ENCODE assay signal across 16 cellular contexts in the genomic region with DNA sequence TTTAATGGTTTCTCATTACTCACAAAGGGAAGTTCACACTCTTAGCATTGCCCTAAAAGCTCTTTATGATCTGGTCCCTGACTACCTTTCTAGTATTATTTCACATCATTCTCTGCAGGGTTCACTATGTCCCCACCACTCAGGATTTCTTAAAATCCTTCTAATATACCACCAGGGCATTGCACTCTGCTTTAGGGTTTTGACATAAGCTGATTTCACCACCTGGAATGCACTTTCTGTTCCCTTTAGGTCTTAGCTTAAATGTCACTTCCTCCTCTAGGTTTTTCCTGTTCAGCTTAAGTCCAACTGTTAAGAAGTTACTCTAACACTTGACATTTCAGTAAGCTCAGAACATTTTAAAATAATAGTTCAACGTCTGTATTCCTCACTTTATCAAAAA.
DNase-seq lines count a peak whose midpoint lies in the region; ATAC-seq and TF ChIP-seq lines count a peak whose summit lies in the region.
"Had no signal": no experiment of that assay in that cellular context is flagged by ENCODE, and none has a peak within 500 bp of the region (broad histone marks: within the 10 kb centered on the region; RNA-seq: fewer than 3 reads in every experiment).

No MANE protein-coding gene starts in this region.

- ATAC-seq in upper lobe of right lung: peak; percentile 78
- ATAC-seq in HG02610 (IDR thresholded peaks at IDR 0.05; ENCODE audit: unreplicated experiment): no peak
- ATAC-seq: esophagus mucosa, mucosa of descending colon had no signal

- H3K4me1 ChIP-seq in Loucy (ENCODE audit: insufficient read depth, low read length, poor library complexity, severe bottlenecking) (no peaks in the 10 kb centered on the region), upper lobe of right lung (no peaks in the 10 kb centered on the region)

- no peaks in the 10 kb centered on the region for H3K9me2 ChIP-seq in Loucy (replicated peaks; ENCODE audit: low read depth, low read length)

- H3K36me3 ChIP-seq in Loucy (ENCODE audit: insufficient read depth, low read length) (no peaks in the 10 kb centered on the region), upper lobe of right lung (peaks cover 43% of the 10 kb centered on the region)

- no peak overlapping the region for H3K9ac ChIP-seq in Loucy (ENCODE audit: low read depth, low read length, poor library complexity, severe bottlenecking)

- intact Hi-C loops in upper lobe of right lung (cut with DNase I): no loop called here

- DNase-seq in SIG-M5 treated with dmso at 0.1 percent for 504 hours (lab: John Stamatoyannopoulos, UW; ENCODE audit: unreplicated experiment) (peak; percentile 96), iris pigment epithelial cell (ENCODE audit: low read depth) (peak; percentile 12), upper lobe of right lung (no peak), DMS79 treated with DMSO at 0.1 percent for 48 hours (lab: John Stamatoyannopoulos, UW) (no peak), NCI-H146 treated with DMSO at 0.1 percent for 48 hours (lab: John Stamatoyannopoulos, UW; ENCODE audit: unreplicated experiment) (no peak)
- DNase-seq: activated CD4-positive, alpha-beta T cell treated with anti-CD3 and anti-CD28 coated beads for 48 hours; activated CD8-positive, alpha-beta memory T cell treated with anti-CD3 and anti-CD28 coated beads, Interleukin-2, amount 50 U/mL, for 48 hours; activated gamma-delta T cell; caudate nucleus; GOT3; mucosa of descending colon; NCI-H1694; stimulated activated CD4-positive, alpha-beta T cell treated with anti-CD3 and anti-CD28 coated beads, Interleukin-12 subunit alpha, Interleukin-12 subunit beta, amount 100 ng/mL, for 4 hours had no signal

- H2AFZ ChIP-seq in Loucy (ENCODE audit: low read length): peak overlapping the region; percentile 2; the same call in 1 of the 2 replicates

- no peak overlapping the region for H3K4me2 ChIP-seq in Loucy (ENCODE audit: low read depth, low read length, poor library complexity, severe bottlenecking)

- H3F3A ChIP-seq in Loucy (ENCODE audit: low read depth): no peaks in the 10 kb centered on the region

- no peaks in the 10 kb centered on the region for H3K79me2 ChIP-seq in Loucy (ENCODE audit: insufficient read depth, low read length)

- no peak overlapping the region for H3K27ac ChIP-seq in upper lobe of right lung

- TF ChIP-seq CTCF in Loucy (conservative IDR thresholded peaks at IDR 0.05; ENCODE audit: low read length) (no peak), upper lobe of right lung (IDR thresholded peaks at IDR 0.05) (no peak)

- H3K4me3 ChIP-seq in Loucy (ENCODE audit: low read length, poor library complexity, severe bottlenecking) (no peak overlapping the region), upper lobe of right lung (no peak overlapping the region)
- H3K4me3 ChIP-seq: mucosa of descending colon had no signal

- no peaks in the 10 kb centered on the region for H4K20me1 ChIP-seq in Loucy (ENCODE audit: insufficient read depth, low read length, poor library complexity, severe bottlenecking)

- no peaks in the 10 kb centered on the region for H3K27me3 ChIP-seq in Loucy (ENCODE audit: insufficient read depth, low read length, poor library complexity, severe bottlenecking)
- no peaks in the 10 kb centered on the region for H3K27me3 ChIP-seq in upper lobe of right lung

- H3K9me3 ChIP-seq in Loucy (ENCODE audit: insufficient read depth, low read depth, low read length): no peaks in the 10 kb centered on the region
- no peaks in the 10 kb centered on the region for H3K9me3 ChIP-seq in upper lobe of right lung
- H3K9me3 ChIP-seq: mucosa of descending colon had no signal

Comparison
In these comparisons a context has a peak if more than half of its experiments do, and no peak if none do; other contexts are left out.
1. DNase-seq: peak in SIG-M5 treated with dmso at 0.1 percent for 504 hours (single experiment) and iris pigment epithelial cell (single experiment); none in upper lobe of right lung (single experiment), DMS79 treated with DMSO at 0.1 percent for 48 hours (single experiment) and NCI-H146 treated with DMSO at 0.1 percent for 48 hours (single experiment).